8 cellular contexts compared by ENCODE assay signal in genomic region chr6:44338228-44339122, GRCh38. TPM values are rescaled to one million over a fixed set of nuclear protein-coding genes. Genes with fewer than 3 reads are reported as not detected.
DNase-seq lines count a peak whose midpoint lies in the region; ATAC-seq and TF ChIP-seq lines count a peak whose summit lies in the region.

No MANE protein-coding gene starts in this region.

- no peaks in the 10 kb centered on the region for H3K36me3 ChIP-seq in H7 (replicated peaks; ENCODE audit: control insufficient read depth, insufficient read depth, low read length)
- no peaks in the 10 kb centered on the region for H3K36me3 ChIP-seq in right atrium auricular region
- no peaks in the 10 kb centered on the region for H3K36me3 ChIP-seq in sigmoid colon

- peaks cover 1% of the 10 kb centered on the region; the same call in 1 of the 2 replicates for H3K27me3 ChIP-seq in H7 (ENCODE audit: control insufficient read depth, insufficient read depth, low read length)
- H3K27me3 ChIP-seq in right atrium auricular region, result no peaks in the 10 kb centered on the region
- peaks cover 6 to 23% (median 14%) of the 10 kb centered on the region in 3 donors for H3K27me3 ChIP-seq in sigmoid colon

- H3K4me1 Mint-ChIP-seq in T-cell, result peaks cover 0 to 2% (median 2%) of the 10 kb centered on the region in 3 donors

- H3K9me3 Mint-ChIP-seq in T-cell, result no peaks in the 10 kb centered on the region

- H3K4me1 ChIP-seq in right atrium auricular region (peaks cover 0 to 10% of the 10 kb centered on the region in 2 donors), sigmoid colon (peaks cover 0 to 7% (median 3%) of the 10 kb centered on the region in 4 donors)

- H3K9me3 ChIP-seq in right atrium auricular region (no peaks in the 10 kb centered on the region), sigmoid colon (no peaks in the 10 kb centered on the region)

- TF ChIP-seq CTCF in right atrium auricular region (IDR thresholded peaks at IDR 0.05) (peak; percentile 63 to 73), sigmoid colon (IDR thresholded peaks at IDR 0.05) (peak; percentile 50 to 67 (median 60))

- H3K4me3 ChIP-seq in H7 (ENCODE audit: insufficient read depth, low read depth, low read length) (no peak overlapping the region), right atrium auricular region (no peak overlapping the region), sigmoid colon (no peak overlapping the region)

- 1 to 3% methylated on average over 11 of the region's 11 CpGs for WGBS in sigmoid colon, 2 donors

- H3K27ac ChIP-seq in right atrium auricular region (peak overlapping the region in 1 of 2 donors; percentile 11), sigmoid colon (peak overlapping the region in 1 of 4 donors; percentile 54)

- no peak for TF ChIP-seq EP300 in sigmoid colon (IDR thresholded peaks at IDR 0.05)

- intact Hi-C loops in sigmoid colon (cut with DNase I), result loop anchor here (1.0 to 10.0 kb wide), 3 partner anchors 70 to 244 kb away; no protein-coding TSS in a partner anchor

- no peaks in the 10 kb centered on the region for H3K36me3 Mint-ChIP-seq in T-cell

- peaks cover 20 to 23% of the 10 kb centered on the region in 2 donors for H3K27me3 Mint-ChIP-seq in T-cell

- peak; percentile 25 for DNase-seq in CMK (ENCODE audit: low read depth)
- peak; percentile 73 for DNase-seq in H7
- DNase-seq in NCI-H1694 treated with DMSO at 0.1 percent for 48 hours (lab: John Stamatoyannopoulos, UW), result peak; percentile 56
- peak; percentile 17 to 67 (median 50) for DNase-seq in T-cell
- peak; percentile 52 for DNase-seq in amniotic epithelial cell (ENCODE audit: low read depth)
- DNase-seq in right atrium auricular region (ENCODE audit: low spot score), result peak; percentile 69
- DNase-seq in sigmoid colon, result no peak

- TF ChIP-seq POLR2A in sigmoid colon (IDR thresholded peaks at IDR 0.05), result no peak

- POLR2A ChIA-PET in T-cell (lab: Charles Lee), result interaction anchor here in 1 of 2 donors (0.6 kb wide), 1 partner anchor 117 kb away, joined by 9 read pairs; no protein-coding TSS in a partner anchor

- peak; percentile 77 to 88 (median 83) for ATAC-seq in T-cell (replicated peaks in 1 of 4)
- ATAC-seq in HG02938 (IDR thresholded peaks at IDR 0.05; ENCODE audit: unreplicated experiment), result no peak

- CTCF ChIA-PET in T-cell (lab: Charles Lee), result interaction anchor here (0.6 to 1.7 kb wide), 7 partner anchors 11 to 565 kb away, joined by 3 to 7 read pairs (median 4); partner anchors contain the start of gene CDC5L (in 1 of the 2)

- no peak overlapping the region for H3K27ac Mint-ChIP-seq in T-cell

- no peak overlapping the region for H3K4me3 Mint-ChIP-seq in T-cell

RNA-seq across cellular contexts. Expression of gene SPATS1, which starts 4.0 kb away (rescaled TPM):
- not detected in 2 replicates for total RNA-seq in H7 (2014; rRNA removed; shearing (Covaris generic))
- total RNA-seq in T-cell (not detected), right atrium auricular region (not detected), sigmoid colon (not detected)
- polyA plus RNA-seq in sigmoid colon, result not detected

RNA-seq across cellular contexts. Expression of gene AARS2, which starts 25.3 kb away (rescaled TPM):
- 25.5 and 28.3 TPM in 2 replicates for total RNA-seq in H7 (2014; rRNA removed; shearing (Covaris generic))
- total RNA-seq in T-cell (10 to 100 TPM; 16.7 to 28.5 (median 25.8) TPM), right atrium auricular region (1 to 10 TPM; 6.5 to 7.4 TPM), sigmoid colon (1 to 10 TPM; 6.1 to 7.6 (median 6.8) TPM)
- 1 to 10 TPM; 1.4 to 9.7 (median 2.4) TPM for polyA plus RNA-seq in sigmoid colon

RNA-seq across cellular contexts. Expression of gene CDC5L, which starts 49.0 kb away (rescaled TPM):
- total RNA-seq in H7 (2014; rRNA removed; shearing (Covaris generic)), result 22.1 and 28.6 TPM in 2 replicates
- 10 to 100 TPM; 16.9 to 18.8 (median 17.9) TPM for total RNA-seq in T-cell
- total RNA-seq in right atrium auricular region, result 10 to 100 TPM; 16.4 to 16.5 TPM
- 10 to 100 TPM; 18.0 to 24.6 (median 21.3) TPM for total RNA-seq in sigmoid colon
- 1 to 10 TPM; 6.6 to 9.5 (median 7.4) TPM for polyA plus RNA-seq in sigmoid colon
